Comparison of ENCODE assay signal across 3 cellular contexts in the genomic region with DNA sequence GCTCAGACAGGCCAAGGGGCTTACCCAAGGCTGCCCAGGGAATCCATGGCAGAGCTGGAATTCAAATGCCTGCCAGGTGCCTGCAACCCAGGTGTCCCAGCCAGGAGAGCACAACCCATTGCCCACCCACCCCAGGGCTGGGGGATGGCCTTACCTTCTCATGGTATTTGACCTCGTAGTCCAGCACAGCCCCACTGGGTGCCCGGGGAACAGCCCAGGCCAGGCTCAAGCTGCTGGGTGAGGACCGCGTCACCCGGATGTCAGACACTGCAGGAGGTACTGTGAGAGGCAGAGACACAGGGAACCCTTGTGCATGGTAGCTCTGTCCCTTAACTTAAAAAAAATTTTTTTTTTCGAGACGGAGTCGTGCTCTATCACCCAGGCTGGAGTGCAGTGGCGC.
TF ChIP-seq lines count a peak whose summit lies in the region.

No MANE protein-coding gene starts in this region.

TF ChIP-seq in SK-N-SH, 30 proteins besides CTCF, POLR2A, EP300 and RAD21:
- TF ChIP-seq, protein P1, sequence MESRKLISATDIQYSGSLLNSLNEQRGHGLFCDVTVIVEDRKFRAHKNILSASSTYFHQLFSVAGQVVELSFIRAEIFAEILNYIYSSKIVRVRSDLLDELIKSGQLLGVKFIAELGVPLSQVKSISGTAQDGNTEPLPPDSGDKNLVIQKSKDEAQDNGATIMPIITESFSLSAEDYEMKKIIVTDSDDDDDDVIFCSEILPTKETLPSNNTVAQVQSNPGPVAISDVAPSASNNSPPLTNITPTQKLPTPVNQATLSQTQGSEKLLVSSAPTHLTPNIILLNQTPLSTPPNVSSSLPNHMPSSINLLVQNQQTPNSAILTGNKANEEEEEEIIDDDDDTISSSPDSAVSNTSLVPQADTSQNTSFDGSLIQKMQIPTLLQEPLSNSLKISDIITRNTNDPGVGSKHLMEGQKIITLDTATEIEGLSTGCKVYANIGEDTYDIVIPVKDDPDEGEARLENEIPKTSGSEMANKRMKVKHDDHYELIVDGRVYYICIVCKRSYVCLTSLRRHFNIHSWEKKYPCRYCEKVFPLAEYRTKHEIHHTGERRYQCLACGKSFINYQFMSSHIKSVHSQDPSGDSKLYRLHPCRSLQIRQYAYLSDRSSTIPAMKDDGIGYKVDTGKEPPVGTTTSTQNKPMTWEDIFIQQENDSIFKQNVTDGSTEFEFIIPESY (IDR thresholded peaks at IDR 0.05; ENCODE audit: borderline replicate concordance, low read depth) = no peak
- TF ChIP-seq, protein P2, sequence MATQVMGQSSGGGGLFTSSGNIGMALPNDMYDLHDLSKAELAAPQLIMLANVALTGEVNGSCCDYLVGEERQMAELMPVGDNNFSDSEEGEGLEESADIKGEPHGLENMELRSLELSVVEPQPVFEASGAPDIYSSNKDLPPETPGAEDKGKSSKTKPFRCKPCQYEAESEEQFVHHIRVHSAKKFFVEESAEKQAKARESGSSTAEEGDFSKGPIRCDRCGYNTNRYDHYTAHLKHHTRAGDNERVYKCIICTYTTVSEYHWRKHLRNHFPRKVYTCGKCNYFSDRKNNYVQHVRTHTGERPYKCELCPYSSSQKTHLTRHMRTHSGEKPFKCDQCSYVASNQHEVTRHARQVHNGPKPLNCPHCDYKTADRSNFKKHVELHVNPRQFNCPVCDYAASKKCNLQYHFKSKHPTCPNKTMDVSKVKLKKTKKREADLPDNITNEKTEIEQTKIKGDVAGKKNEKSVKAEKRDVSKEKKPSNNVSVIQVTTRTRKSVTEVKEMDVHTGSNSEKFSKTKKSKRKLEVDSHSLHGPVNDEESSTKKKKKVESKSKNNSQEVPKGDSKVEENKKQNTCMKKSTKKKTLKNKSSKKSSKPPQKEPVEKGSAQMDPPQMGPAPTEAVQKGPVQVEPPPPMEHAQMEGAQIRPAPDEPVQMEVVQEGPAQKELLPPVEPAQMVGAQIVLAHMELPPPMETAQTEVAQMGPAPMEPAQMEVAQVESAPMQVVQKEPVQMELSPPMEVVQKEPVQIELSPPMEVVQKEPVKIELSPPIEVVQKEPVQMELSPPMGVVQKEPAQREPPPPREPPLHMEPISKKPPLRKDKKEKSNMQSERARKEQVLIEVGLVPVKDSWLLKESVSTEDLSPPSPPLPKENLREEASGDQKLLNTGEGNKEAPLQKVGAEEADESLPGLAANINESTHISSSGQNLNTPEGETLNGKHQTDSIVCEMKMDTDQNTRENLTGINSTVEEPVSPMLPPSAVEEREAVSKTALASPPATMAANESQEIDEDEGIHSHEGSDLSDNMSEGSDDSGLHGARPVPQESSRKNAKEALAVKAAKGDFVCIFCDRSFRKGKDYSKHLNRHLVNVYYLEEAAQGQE (IDR thresholded peaks at IDR 0.05; ENCODE audit: low read depth, low read length) = no peak
- no peak for TF ChIP-seq FOXJ3 (CRISPR knock-in tag; IDR thresholded peaks at IDR 0.05)
- TF ChIP-seq MXI1 (IDR thresholded peaks at IDR 0.05; ENCODE audit: low read depth, low read length) = no peak
- no peak for TF ChIP-seq EZH2phosphoT487 (IDR thresholded peaks at IDR 0.05; ENCODE audit: borderline replicate concordance, low read depth)

TF ChIP-seq in SK-N-SH treated with all-trans-retinoic acid at 6 μM for 48 hours, 23 proteins besides CTCF, POLR2A, EP300 and RAD21:
- TF ChIP-seq, protein P3, sequence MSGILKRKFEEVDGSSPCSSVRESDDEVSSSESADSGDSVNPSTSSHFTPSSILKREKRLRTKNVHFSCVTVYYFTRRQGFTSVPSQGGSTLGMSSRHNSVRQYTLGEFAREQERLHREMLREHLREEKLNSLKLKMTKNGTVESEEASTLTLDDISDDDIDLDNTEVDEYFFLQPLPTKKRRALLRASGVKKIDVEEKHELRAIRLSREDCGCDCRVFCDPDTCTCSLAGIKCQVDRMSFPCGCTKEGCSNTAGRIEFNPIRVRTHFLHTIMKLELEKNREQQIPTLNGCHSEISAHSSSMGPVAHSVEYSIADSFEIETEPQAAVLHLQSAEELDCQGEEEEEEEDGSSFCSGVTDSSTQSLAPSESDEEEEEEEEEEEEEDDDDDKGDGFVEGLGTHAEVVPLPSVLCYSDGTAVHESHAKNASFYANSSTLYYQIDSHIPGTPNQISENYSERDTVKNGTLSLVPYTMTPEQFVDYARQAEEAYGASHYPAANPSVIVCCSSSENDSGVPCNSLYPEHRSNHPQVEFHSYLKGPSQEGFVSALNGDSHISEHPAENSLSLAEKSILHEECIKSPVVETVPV (CRISPR knock-in tag; IDR thresholded peaks at IDR 0.05) = no peak
- TF ChIP-seq SNAI2 (CRISPR knock-in tag; IDR thresholded peaks at IDR 0.05) (no peak), PPARA (CRISPR knock-in tag; IDR thresholded peaks at IDR 0.05; ENCODE audit: borderline replicate concordance) (no peak), ZNF565 (CRISPR knock-in tag; conservative IDR thresholded peaks at IDR 0.05; ENCODE audit: low read depth) (no peak), TOX (CRISPR knock-in tag; IDR thresholded peaks at IDR 0.05; ENCODE audit: borderline replicate concordance) (no peak), CSDC2 (CRISPR knock-in tag; IDR thresholded peaks at IDR 0.05) (no peak), GLIS3 (CRISPR knock-in tag; IDR thresholded peaks at IDR 0.05) (no peak)
- TF ChIP-seq, protein P4, sequence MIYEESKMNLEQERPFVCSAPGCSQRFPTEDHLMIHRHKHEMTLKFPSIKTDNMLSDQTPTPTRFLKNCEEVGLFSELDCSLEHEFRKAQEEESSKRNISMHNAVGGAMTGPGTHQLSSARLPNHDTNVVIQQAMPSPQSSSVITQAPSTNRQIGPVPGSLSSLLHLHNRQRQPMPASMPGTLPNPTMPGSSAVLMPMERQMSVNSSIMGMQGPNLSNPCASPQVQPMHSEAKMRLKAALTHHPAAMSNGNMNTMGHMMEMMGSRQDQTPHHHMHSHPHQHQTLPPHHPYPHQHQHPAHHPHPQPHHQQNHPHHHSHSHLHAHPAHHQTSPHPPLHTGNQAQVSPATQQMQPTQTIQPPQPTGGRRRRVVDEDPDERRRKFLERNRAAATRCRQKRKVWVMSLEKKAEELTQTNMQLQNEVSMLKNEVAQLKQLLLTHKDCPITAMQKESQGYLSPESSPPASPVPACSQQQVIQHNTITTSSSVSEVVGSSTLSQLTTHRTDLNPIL (CRISPR knock-in tag; IDR thresholded peaks at IDR 0.05; ENCODE audit: low read depth) = no peak
TF ChIP-seq in SK-N-SH treated with all-trans-retinoic acid at 6 μM for 48 hours: peak in this region for 0.

TF ChIP-seq in K562, 482 proteins besides CTCF, POLR2A, EP300 and RAD21:
- peak; percentile 39; the same call in 1 of the 2 replicates for TF ChIP-seq POLR2G (IDR thresholded peaks at IDR 0.05; ENCODE audit: low read depth, low read length)
- no peak for TF ChIP-seq SIRT6 (IDR thresholded peaks at IDR 0.05; ENCODE audit: low read depth, low read length)
- TF ChIP-seq CXXC5 (CRISPR knock-in tag; IDR thresholded peaks at IDR 0.05) = no peak
